Comparison of ENCODE assay signal across 10 cellular contexts in genomic region chr7:47470567-47471357, GRCh38.
DNase-seq lines count a peak whose midpoint lies in the region; ATAC-seq and TF ChIP-seq lines count a peak whose summit lies in the region.
"Had no signal": no experiment of that assay in that cellular context is flagged by ENCODE, and none has a peak within 500 bp of the region (broad histone marks: within the 10 kb centered on the region; RNA-seq: fewer than 3 reads in every experiment).

No MANE protein-coding gene starts in this region.

- H4K20me1 ChIP-seq in Karpas-422 (ENCODE audit: insufficient read depth, low read depth, low read length), result no peaks in the 10 kb centered on the region

- no peaks in the 10 kb centered on the region for H3K9me2 ChIP-seq in Karpas-422 (replicated peaks; ENCODE audit: insufficient read depth, low read length)

- H2AFZ ChIP-seq in Karpas-422 (ENCODE audit: low read length), result no peak overlapping the region

- H3K79me2 ChIP-seq in Karpas-422 (ENCODE audit: low read length), result peaks cover 40% of the 10 kb centered on the region

- ATAC-seq in left lobe of liver (peak; percentile 80), HG03469 (IDR thresholded peaks at IDR 0.05; ENCODE audit: unreplicated experiment) (no peak), HG03521 (IDR thresholded peaks at IDR 0.05; ENCODE audit: unreplicated experiment) (no peak)
- ATAC-seq: stimulated activated naive B cell treated with anti-CD40 and anti-IgM and Interleukin-4, amounts not matched to agents 10 μg/mL and 1 μg/mL and 100 μg/mL, for 72 hours; T-cell had no signal

- intact Hi-C loops in thyroid gland (cut with DNase I), result no loop called here

- no peak for TF ChIP-seq CTCF in LNCaP clone FGC (IDR thresholded peaks at IDR 0.05; ENCODE audit: control insufficient read depth, extremely low read depth, insufficient read depth)
- TF ChIP-seq CTCF in thyroid gland (IDR thresholded peaks at IDR 0.05), result no peak

- H3K4me3 ChIP-seq in LNCaP clone FGC (ENCODE audit: low read depth, low read length), result no peak overlapping the region
- no peak overlapping the region for H3K4me3 ChIP-seq in thyroid gland (replicated peaks in 1 of 3)
- no peak overlapping the region for H3K4me3 ChIP-seq in Karpas-422 (ENCODE audit: low read length)

- 40 to 50% methylated on average over 12 to 13 of the region's 13 CpGs for WGBS in thyroid gland, 2 donors

- H3K36me3 ChIP-seq in thyroid gland (no peaks in the 10 kb centered on the region), Karpas-422 (ENCODE audit: insufficient read depth, low read length) (no peaks in the 10 kb centered on the region)

- H3K9me3 ChIP-seq in thyroid gland, result no peaks in the 10 kb centered on the region
- no peaks in the 10 kb centered on the region for H3K9me3 ChIP-seq in Karpas-422 (ENCODE audit: low read length)

- H3K27ac ChIP-seq in thyroid gland (peak overlapping the region; percentile 42 to 80 (median 76)), Karpas-422 (ENCODE audit: low read length) (no peak overlapping the region)

- DNase-seq in LNCaP clone FGC (ENCODE audit: low read depth) (peak; percentile 90), RPMI7951 (ENCODE audit: low read depth) (peak; percentile 86), left lobe of liver (ENCODE audit: low spot score) (peak; percentile 82), thyroid gland (peak; percentile 73 to 77), Karpas-422 (no peak)
- DNase-seq in activated CD4-positive, alpha-beta T cell treated with anti-CD3 and anti-CD28 coated beads, Interleukin-2, amount 50 U/mL, for 48 hours, result no peak
- DNase-seq: stimulated activated naive B cell treated with anti-CD40 and anti-IgM and Interleukin-4, amounts not matched to agents 10 μg/mL and 1 μg/mL and 100 μg/mL, for 72 hours; T-cell had no signal

- TF ChIP-seq POLR2A in thyroid gland (IDR thresholded peaks at IDR 0.05), result no peak

- no peak overlapping the region for H3K4me2 ChIP-seq in Karpas-422 (ENCODE audit: low read depth, low read length, poor library complexity, severe bottlenecking)

- H3K9ac ChIP-seq in Karpas-422 (ENCODE audit: low read length), result no peak overlapping the region

- no peaks in the 10 kb centered on the region for H3K27me3 ChIP-seq in thyroid gland
- no peaks in the 10 kb centered on the region for H3K27me3 ChIP-seq in Karpas-422 (ENCODE audit: low read length)

- H3K4me1 ChIP-seq in thyroid gland (peaks cover 24 to 34% of the 10 kb centered on the region in 2 donors), Karpas-422 (ENCODE audit: low read length) (peaks cover 35% of the 10 kb centered on the region)

Comparison
In these comparisons a context has a peak if more than half of its experiments do, and no peak if none do; other contexts are left out.
1. DNase-seq: peak in LNCaP clone FGC (single experiment), RPMI7951 (single experiment), left lobe of liver (single experiment) and thyroid gland (2 of 2); none in activated CD4-positive, alpha-beta T cell treated with anti-CD3 and anti-CD28 coated beads, Interleukin-2, amount 50 U/mL, for 48 hours (0 of 2) and Karpas-422 (single experiment).